17 cellular contexts compared by ENCODE assay signal in the genomic region with DNA sequence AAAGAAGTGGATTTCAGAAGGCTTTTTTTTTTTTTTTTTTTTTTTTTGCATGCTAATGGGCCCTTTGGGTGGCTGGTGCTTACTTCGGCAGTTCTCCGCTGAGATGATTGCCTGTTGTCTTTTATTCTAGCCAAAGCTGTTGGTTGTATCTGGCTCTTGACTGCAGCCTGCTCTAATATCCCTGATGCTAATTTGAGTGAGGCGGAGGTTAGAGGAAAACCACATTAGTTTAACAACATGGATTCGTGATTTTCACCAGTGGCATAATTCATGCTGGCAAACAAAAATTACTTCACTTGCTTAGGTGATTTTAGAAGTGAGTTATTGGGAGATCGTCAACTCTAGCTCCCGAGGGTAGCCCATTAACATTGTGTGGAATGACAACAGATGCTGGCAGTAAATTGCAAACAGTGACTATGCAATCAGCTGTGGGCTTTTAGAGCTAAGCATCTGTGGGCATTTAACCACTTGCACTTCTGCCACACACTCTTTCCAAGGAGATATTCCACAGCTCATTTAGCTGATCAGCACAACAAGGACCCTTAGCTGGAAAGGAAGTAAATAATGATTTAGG.
A peak's percentile ranks its signal among the peaks of the same experiment; 100 is the strongest.
DNase-seq lines count a peak whose midpoint lies in the region; ATAC-seq and TF ChIP-seq lines count a peak whose summit lies in the region.
"Had no signal": no experiment of that assay in that cellular context is flagged by ENCODE, and none has a peak within 500 bp of the region (broad histone marks: within the 10 kb centered on the region; RNA-seq: fewer than 3 reads in every experiment).

No MANE protein-coding gene starts in this region.

- peak overlapping the region; percentile 46; the same call in 1 of the 2 replicates for H3K4me3 ChIP-seq in HUES48 (ENCODE audit: low read depth, low read length)
- H3K4me3 ChIP-seq in endocrine pancreas (ENCODE audit: control insufficient read depth, insufficient read depth, low read length), result peak overlapping the region; percentile 7
- H3K4me3 ChIP-seq in neutrophil (ENCODE audit: low read depth in 1 of 2, low read length in 1 of 2), result peak overlapping the region; percentile 57 to 66
- H3K4me3 ChIP-seq: pancreas had no signal

- DNase-seq in NCI-H2107 (lab: John Stamatoyannopoulos, UW), result peak; percentile 35
- DNase-seq in iPS-NIHi11 (ENCODE audit: low spot score), result no peak
- DNase-seq in activated CD4-positive, alpha-beta T cell treated with anti-CD3 and anti-CD28 coated beads for 48 hours, result no peak
- no peak for DNase-seq in stimulated activated effector memory CD8-positive, alpha-beta T cell treated with anti-CD3 and anti-CD28 coated beads, Interleukin-12 subunit alpha, Interleukin-12 subunit beta, amount 100 ng/mL, for 72 hours (ENCODE audit: low spot score in 2 of 2)
- DNase-seq: activated gamma-delta T cell; cortex of kidney; GOT3; NCI-H1092 treated with DMSO at 0.1 percent for 48 hours; pancreas; SIG-M5; stimulated activated naive B cell treated with anti-CD40 and anti-IgM and Interleukin-4, amounts not matched to agents 10 μg/mL and 1 μg/mL and 100 μg/mL, for 72 hours; T-helper 17 cell had no signal

- H3K9ac ChIP-seq in HUES48 (ENCODE audit: low read depth, low read length) (no peak overlapping the region), endocrine pancreas (ENCODE audit: control insufficient read depth, insufficient read depth, low read length) (no peak overlapping the region)

- ATAC-seq in stimulated activated effector memory CD8-positive, alpha-beta T cell treated with anti-CD3 and anti-CD28 coated beads, Interleukin-12 subunit alpha, Interleukin-12 subunit beta, amount 100 ng/mL, for 72 hours, result no peak
- no peak for ATAC-seq in GM19397 (IDR thresholded peaks at IDR 0.05; ENCODE audit: unreplicated experiment)
- ATAC-seq: T-helper 17 cell had no signal

- H3K27me3 ChIP-seq in HUES48 (ENCODE audit: control insufficient read depth, insufficient read depth, low read length) (no peaks in the 10 kb centered on the region), endocrine pancreas (ENCODE audit: control insufficient read depth, insufficient read depth, low read length) (no peaks in the 10 kb centered on the region), neutrophil (no peaks in the 10 kb centered on the region)
- H3K27me3 ChIP-seq: pancreas had no signal

- H3K9me3 ChIP-seq in HUES48 (ENCODE audit: control insufficient read depth, insufficient read depth, low read length) (no peaks in the 10 kb centered on the region), endocrine pancreas (ENCODE audit: control insufficient read depth, low read length) (no peaks in the 10 kb centered on the region), neutrophil (no peaks in the 10 kb centered on the region)
- H3K9me3 ChIP-seq: pancreas had no signal

- H3K4me1 Mint-ChIP-seq in stimulated activated effector memory CD8-positive, alpha-beta T cell treated with anti-CD3 and anti-CD28 coated beads, Interleukin-12 subunit alpha, Interleukin-12 subunit beta, amount 100 ng/mL, for 72 hours, result peaks cover 9% of the 10 kb centered on the region

- H3K36me3 ChIP-seq in HUES48 (ENCODE audit: control insufficient read depth, insufficient read depth, low read length) (no peaks in the 10 kb centered on the region), endocrine pancreas (ENCODE audit: control insufficient read depth, insufficient read depth, low read length) (no peaks in the 10 kb centered on the region), neutrophil (no peaks in the 10 kb centered on the region)
- H3K36me3 ChIP-seq: pancreas had no signal

- H3K27ac Mint-ChIP-seq in stimulated activated effector memory CD8-positive, alpha-beta T cell treated with anti-CD3 and anti-CD28 coated beads, Interleukin-12 subunit alpha, Interleukin-12 subunit beta, amount 100 ng/mL, for 72 hours, result no peak overlapping the region
- H3K27ac Mint-ChIP-seq: stimulated activated naive B cell treated with anti-CD40 and anti-IgM and Interleukin-4, amounts not matched to agents 10 μg/mL and 1 μg/mL and 100 μg/mL, for 72 hours had no signal

- H3K36me3 Mint-ChIP-seq in stimulated activated effector memory CD8-positive, alpha-beta T cell treated with anti-CD3 and anti-CD28 coated beads, Interleukin-12 subunit alpha, Interleukin-12 subunit beta, amount 100 ng/mL, for 72 hours, result no peaks in the 10 kb centered on the region

- H3K4me1 ChIP-seq in HUES48 (ENCODE audit: control insufficient read depth, insufficient read depth, low read length) (peaks cover 26% of the 10 kb centered on the region), endocrine pancreas (ENCODE audit: control insufficient read depth, insufficient read depth, low read length) (no peaks in the 10 kb centered on the region), neutrophil (ENCODE audit: control insufficient read depth in 1 of 2, insufficient read depth in 1 of 2, low read depth in 1 of 2, low read length in 1 of 2) (peaks cover 54% of the 10 kb centered on the region in 2 experiments)
- H3K4me1 ChIP-seq: pancreas had no signal

- TF ChIP-seq CTCF in neutrophil (IDR thresholded peaks at IDR 0.05), result no peak

- H3K9me3 Mint-ChIP-seq in stimulated activated effector memory CD8-positive, alpha-beta T cell treated with anti-CD3 and anti-CD28 coated beads, Interleukin-12 subunit alpha, Interleukin-12 subunit beta, amount 100 ng/mL, for 72 hours, result no peaks in the 10 kb centered on the region

- H3K4me3 Mint-ChIP-seq in stimulated activated effector memory CD8-positive, alpha-beta T cell treated with anti-CD3 and anti-CD28 coated beads, Interleukin-12 subunit alpha, Interleukin-12 subunit beta, amount 100 ng/mL, for 72 hours, result no peak overlapping the region
- H3K4me3 Mint-ChIP-seq: stimulated activated naive B cell treated with anti-CD40 and anti-IgM and Interleukin-4, amounts not matched to agents 10 μg/mL and 1 μg/mL and 100 μg/mL, for 72 hours; T-helper 17 cell had no signal

- peak overlapping the region; percentile 61 for H3K27ac ChIP-seq in HUES48 (ENCODE audit: low read depth, low read length)
- peak overlapping the region; percentile 90 for H3K27ac ChIP-seq in neutrophil
- H3K27ac ChIP-seq: C4-2B, pancreas had no signal

Comparison
In these comparisons a context has a peak if more than half of its experiments do, and no peak if none do; other contexts are left out.
1. H3K4me3 ChIP-seq: peak in every context shown above with its lines; median percentile 62 in neutrophil; 46 in HUES48; 7 in endocrine pancreas.